In genomic region chr16:66152841-66153525, GRCh38 we compare ENCODE assay signal across 12 cellular contexts.
DNase-seq lines count a peak whose midpoint lies in the region; ATAC-seq and TF ChIP-seq lines count a peak whose summit lies in the region.
"Had no signal": no experiment of that assay in that cellular context is flagged by ENCODE, and none has a peak within 500 bp of the region (broad histone marks: within the 10 kb centered on the region; RNA-seq: fewer than 3 reads in every experiment).

No MANE protein-coding gene starts in this region.

- whole genome bisulfite sequencing in ovary, 3 donors = 16 to 48% (median 33%) methylated on average over 4 of the region's 4 CpGs

- ATAC-seq in HG02973 (IDR thresholded peaks at IDR 0.05; ENCODE audit: unreplicated experiment) = no peak

- peak overlapping the region in 1 of 2 donors; percentile 61 for H3K27ac ChIP-seq in ovary
- H3K27ac ChIP-seq: neutrophil had no signal

- TF ChIP-seq CTCF in astrocyte of the cerebellum (IDR thresholded peaks at IDR 0.05; ENCODE audit: low read depth, low read length, missing control alignments) (peak; percentile 27), ovary (IDR thresholded peaks at IDR 0.05) (no peak)

- intact Hi-C loops in ovary (cut with DNase I) = no loop called here

- no peak for TF ChIP-seq EP300 in ovary (IDR thresholded peaks at IDR 0.05)

- no peaks in the 10 kb centered on the region for H3K27me3 ChIP-seq in ovary
- H3K27me3 ChIP-seq: MG63, neutrophil had no signal

- peak; percentile 95 for DNase-seq in EH (ENCODE audit: low read depth)
- DNase-seq in astrocyte of the cerebellum (ENCODE audit: low read depth) = peak; percentile 86
- DNase-seq in iris pigment epithelial cell (ENCODE audit: low read depth) = peak; percentile 98
- peak; percentile 43 for DNase-seq in stromal cell of bone marrow (ENCODE audit: low read depth)
- DNase-seq in NCI-H1092 (lab: John Stamatoyannopoulos, UW) = no peak
- no peak for DNase-seq in ovary
- DNase-seq in COLO668 (lab: John Stamatoyannopoulos, UW; ENCODE audit: unreplicated experiment) = no peak
- DNase-seq: MG63, NCI-H2081 treated with DMSO at 0.1 percent for 48 hours, small intestine had no signal

- in situ Hi-C loops in astrocyte of the cerebellum (cut with HindIII; ENCODE audit: low sequenced_read_pairs) = no loop called here

- no peaks in the 10 kb centered on the region for H3K36me3 ChIP-seq in ovary
- H3K36me3 ChIP-seq: MG63, neutrophil had no signal

- no peak overlapping the region for H3K4me3 ChIP-seq in astrocyte of the cerebellum (ENCODE audit: low read depth, low read length)
- H3K4me3 ChIP-seq in ovary = no peak overlapping the region
- H3K4me3 ChIP-seq: MG63 had no signal

- no peaks in the 10 kb centered on the region for H3K9me3 ChIP-seq in ovary
- H3K9me3 ChIP-seq: MG63, neutrophil had no signal

- no peak for TF ChIP-seq POLR2A in ovary (IDR thresholded peaks at IDR 0.05)

- H3K4me1 ChIP-seq in ovary (ENCODE audit: insufficient read depth) = peaks cover 16% of the 10 kb centered on the region

Comparison
In these comparisons a context has a peak if more than half of its experiments do, and no peak if none do; other contexts are left out.
1. DNase-seq: peak in EH (single experiment), astrocyte of the cerebellum (single experiment), iris pigment epithelial cell (single experiment) and stromal cell of bone marrow (single experiment); none in NCI-H1092 (single experiment), ovary (0 of 5) and COLO668 (single experiment).